Comparison of ENCODE assay signal across 24 cellular contexts in the genomic region with DNA sequence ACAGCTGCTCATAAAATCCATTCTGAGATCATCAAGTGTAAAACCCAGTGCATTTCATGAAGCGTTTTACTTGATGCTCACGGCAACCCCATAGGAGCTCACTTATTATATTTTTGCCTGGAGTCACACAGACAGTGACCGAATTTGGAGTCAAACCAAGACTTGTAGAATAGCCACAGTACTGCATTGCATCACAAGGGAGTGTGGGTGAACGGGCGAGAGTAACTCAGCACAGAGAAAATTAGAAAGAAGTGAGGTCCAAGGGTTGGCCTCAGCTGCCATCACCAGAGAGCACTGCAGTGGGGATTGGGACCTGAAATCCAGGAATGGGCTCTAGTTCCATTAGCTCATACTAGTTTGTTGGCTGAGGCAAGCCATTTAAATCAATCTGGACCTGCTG. TPM values are rescaled to one million over a fixed set of nuclear protein-coding genes. Genes with fewer than 3 reads are reported as not detected.
DNase-seq lines count a peak whose midpoint lies in the region; ATAC-seq, FAIRE-seq and TF ChIP-seq lines count a peak whose summit lies in the region.
"Had no signal": no experiment of that assay in that cellular context is flagged by ENCODE, and none has a peak within 500 bp of the region (broad histone marks: within the 10 kb centered on the region; RNA-seq: fewer than 3 reads in every experiment).

No MANE protein-coding gene starts in this region.

- intact Hi-C loops in MCF 10A (cut with micrococcal nuclease): no loop called here
- intact Hi-C loops in mammary epithelial cell (cut with micrococcal nuclease): no loop called here
- intact Hi-C loops in esophagus muscularis mucosa (cut with DNase I): no loop called here

- FAIRE-seq in HTR-8/SVneo (lab: Jason Lieb, UNC): peak; percentile 46
- FAIRE-seq: A204.1, GM12891, GM18507, H1 had no signal

- no peak overlapping the region for H3K9ac ChIP-seq in mammary epithelial cell (ENCODE audit: insufficient read depth, low read length)
- H3K9ac ChIP-seq: BLaER1 treated with 17β-estradiol and CSF1 and Interleukin-3, amounts not matched to agents 10 nM and 100 nM had no signal

- H3K4me1 ChIP-seq in mammary epithelial cell (ENCODE audit: insufficient read depth, low read length) (peaks cover 4% of the 10 kb centered on the region), esophagus muscularis mucosa (no peaks in the 10 kb centered on the region)
- H3K4me1 ChIP-seq: BE2C had no signal

- H3K9me3 ChIP-seq in mammary epithelial cell (replicated peaks; ENCODE audit: insufficient read depth, low read length) (no peaks in the 10 kb centered on the region), esophagus muscularis mucosa (no peaks in the 10 kb centered on the region)
- H3K9me3 ChIP-seq: BE2C; BLaER1 treated with 17β-estradiol and CSF1 and Interleukin-3, amounts not matched to agents 10 nM and 100 nM had no signal

- no peak for ATAC-seq in HG03108 (IDR thresholded peaks at IDR 0.05; ENCODE audit: unreplicated experiment)

- no peak overlapping the region for H3K4me3 Mint-ChIP-seq in MCF 10A (ENCODE audit: unreplicated experiment)
- H3K4me3 Mint-ChIP-seq: CD14-positive monocyte; CD4-positive, alpha-beta T cell; CD8-positive, alpha-beta memory T cell had no signal

- no peaks in the 10 kb centered on the region for H3K79me2 ChIP-seq in mammary epithelial cell (ENCODE audit: insufficient read depth, low read length)

- H2AFZ ChIP-seq in mammary epithelial cell (ENCODE audit: low read depth, low read length): no peak overlapping the region

- no TSS peak for BruUV-seq in MCF 10A (replicated peaks; lab: Mats Ljungman, UMichigan)
- BruUV-seq in mammary epithelial cell (replicated peaks; lab: Mats Ljungman, UMichigan): no TSS peak

- H3K27ac ChIP-seq in mammary epithelial cell (ENCODE audit: insufficient read depth, low read depth, low read length): no peak overlapping the region
- H3K27ac ChIP-seq in esophagus muscularis mucosa (replicated peaks in 1 of 4): no peak overlapping the region
- H3K27ac ChIP-seq: 22Rv1; BLaER1 treated with 17β-estradiol and CSF1 and Interleukin-3, amounts not matched to agents 10 nM and 100 nM had no signal

- peaks cover 12% of the 10 kb centered on the region for H3K4me1 Mint-ChIP-seq in MCF 10A (ENCODE audit: insufficient read depth, unreplicated experiment)
- H3K4me1 Mint-ChIP-seq: CD14-positive monocyte; CD8-positive, alpha-beta memory T cell had no signal

- dilution Hi-C loops in mammary epithelial cell (cut with HindIII; ENCODE audit: low sequenced_read_pairs): no loop called here

- H3K27me3 ChIP-seq in mammary epithelial cell (ENCODE audit: insufficient read depth, low read length) (no peaks in the 10 kb centered on the region), esophagus muscularis mucosa (no peaks in the 10 kb centered on the region)
- H3K27me3 ChIP-seq: BE2C; BLaER1 treated with 17β-estradiol and CSF1 and Interleukin-3, amounts not matched to agents 10 nM and 100 nM had no signal

- H4K20me1 ChIP-seq in mammary epithelial cell (ENCODE audit: insufficient read depth, low read length): no peaks in the 10 kb centered on the region
- H4K20me1 ChIP-seq: BLaER1 treated with 17β-estradiol and CSF1 and Interleukin-3, amounts not matched to agents 10 nM and 100 nM had no signal

- no peak overlapping the region for H3K4me3 ChIP-seq in mammary epithelial cell (replicated peaks in 1 of 3; ENCODE audit: insufficient read depth in 1 of 3, low read depth in 2 of 3, low read length in 3 of 3)
- no peak overlapping the region for H3K4me3 ChIP-seq in esophagus muscularis mucosa
- H3K4me3 ChIP-seq: BLaER1 treated with 17β-estradiol and CSF1 and Interleukin-3, amounts not matched to agents 10 nM and 100 nM had no signal

- H3K36me3 Mint-ChIP-seq in MCF 10A (ENCODE audit: insufficient read depth, unreplicated experiment): no peaks in the 10 kb centered on the region
- H3K36me3 Mint-ChIP-seq: CD14-positive monocyte; CD8-positive, alpha-beta memory T cell had no signal

- TF ChIP-seq EP300 in esophagus muscularis mucosa (IDR thresholded peaks at IDR 0.05): no peak

- 31% methylated on average over 5 of the region's 5 CpGs for WGBS in mammary epithelial cell (ENCODE audit: low coverage, missing lambda C conversion rate)
- WGBS in esophagus muscularis mucosa: 95% methylated on average over 5 of the region's 5 CpGs

- H3K27ac Mint-ChIP-seq in MCF 10A (ENCODE audit: low read depth, unreplicated experiment): no peak overlapping the region
- H3K27ac Mint-ChIP-seq: CD14-positive monocyte; CD4-positive, alpha-beta T cell; CD8-positive, alpha-beta memory T cell had no signal

- H3K27me3 Mint-ChIP-seq in MCF 10A (ENCODE audit: insufficient read depth, unreplicated experiment): peaks cover 7% of the 10 kb centered on the region
- H3K27me3 Mint-ChIP-seq: CD4-positive, alpha-beta T cell; CD8-positive, alpha-beta memory T cell had no signal

- no peaks in the 10 kb centered on the region for H3K9me3 Mint-ChIP-seq in MCF 10A (ENCODE audit: unreplicated experiment)

- H3K36me3 ChIP-seq in mammary epithelial cell (ENCODE audit: insufficient read depth, low read length) (no peaks in the 10 kb centered on the region), esophagus muscularis mucosa (no peaks in the 10 kb centered on the region)
- H3K36me3 ChIP-seq: BE2C; BLaER1 treated with 17β-estradiol and CSF1 and Interleukin-3, amounts not matched to agents 10 nM and 100 nM had no signal

- DNase-seq in MCF 10A (ENCODE audit: unreplicated experiment) (peak; percentile 22), mammary epithelial cell (no peak), HTR-8/SVneo (ENCODE audit: insufficient read length, low spot score) (no peak), esophagus muscularis mucosa (ENCODE audit: extremely low spot score) (peak; percentile 79), D341Med (ENCODE audit: low spot score) (no peak)
- DNase-seq: AML-193; BE2C; CD4-positive, alpha-beta T cell; CD8-positive, alpha-beta memory T cell; DMS53; DMS79 treated with DMSO at 0.1 percent for 48 hours; GF-D8; H7; HCEC 1CT had no signal

- CTCF ChIA-PET in MCF 10A (lab: Yijun Ruan, JAX): no interaction called here
- CTCF ChIA-PET in mammary epithelial cell (lab: Charles Lee; ENCODE audit: low non-redundant PET): no interaction called here

- no peak overlapping the region for H3K4me2 ChIP-seq in mammary epithelial cell (ENCODE audit: insufficient read depth, low read depth, low read length)

- TF ChIP-seq POLR2A in esophagus muscularis mucosa (IDR thresholded peaks at IDR 0.05; ENCODE audit: low read depth): no peak

- in situ Hi-C loops in mammary epithelial cell (cut with MboI; ENCODE audit: low sequenced_read_pairs in 2 of 2): no loop called here

- POLR2A ChIA-PET in MCF 10A (lab: Yijun Ruan, JAX): no interaction called here

- no peak for TF ChIP-seq CTCF in MCF 10A (IDR thresholded peaks at IDR 0.05; ENCODE audit: unreplicated experiment)
- TF ChIP-seq CTCF in mammary epithelial cell (conservative IDR thresholded peaks at IDR 0.05 in 1 of 2, IDR thresholded peaks at IDR 0.05 in 1 of 2; ENCODE audit: extremely low read depth in 1 of 2, insufficient read depth in 1 of 2, low read depth in 1 of 2, low read length in 2 of 2): no peak
- TF ChIP-seq CTCF in esophagus muscularis mucosa (IDR thresholded peaks at IDR 0.05): no peak

RNA-seq across cellular contexts. Expression of a gene that starts 24.7 kb away (rescaled TPM):
- total RNA-seq in MCF 10A (2022): not detected in 2 replicates
- total RNA-seq in mammary epithelial cell: not detected
- not detected for polyA plus RNA-seq in mammary epithelial cell
- polyA minus RNA-seq in mammary epithelial cell: not detected
- not detected for total RNA-seq in esophagus muscularis mucosa
- total RNA-seq: CD4-positive, alpha-beta T cell; CD8-positive, alpha-beta memory T cell; Daoy; G401; H1; H7 had no signal
- polyA plus RNA-seq: CD14-positive monocyte; CD8-positive, alpha-beta memory T cell; H1 had no signal

RNA-seq across cellular contexts. Expression of a gene that starts 59.6 kb away (rescaled TPM):
- total RNA-seq in MCF 10A (2022) (1.2 and 1.4 TPM in 2 replicates), mammary epithelial cell (10 to 100 TPM; 11.8 to 25.8 TPM), esophagus muscularis mucosa (1 to 10 TPM; 2.1 to 5.6 (median 3.5) TPM)
- polyA plus RNA-seq in mammary epithelial cell: 5.3 TPM
- 10.6 TPM for polyA minus RNA-seq in mammary epithelial cell
- total RNA-seq: CD8-positive, alpha-beta memory T cell had no signal
- polyA plus RNA-seq: CD14-positive monocyte; CD8-positive, alpha-beta memory T cell had no signal

Comparison
In these comparisons a context has a peak if more than half of its experiments do, and no peak if none do; other contexts are left out.
1. DNase-seq: peak in MCF 10A (single experiment) and esophagus muscularis mucosa (single experiment); none in mammary epithelial cell (single experiment), HTR-8/SVneo (single experiment) and D341Med (single experiment).